In genomic region chr19:10416380-10417257, GRCh38 we compare ENCODE assay signal across 8 cellular contexts. TPM values are rescaled to one million over a fixed set of nuclear protein-coding genes. Genes with fewer than 3 reads are reported as not detected.
DNase-seq lines count a peak whose midpoint lies in the region; ATAC-seq and TF ChIP-seq lines count a peak whose summit lies in the region.

No MANE protein-coding gene starts in this region.

- peak; percentile 22; the same call in 1 of the 2 replicates for TF ChIP-seq RAD21 in Ishikawa (IDR thresholded peaks at IDR 0.05; ENCODE audit: low read depth)
- peak; percentile 35 for TF ChIP-seq RAD21 in neural cell (conservative IDR thresholded peaks at IDR 0.05)

- H3K27me3 Mint-ChIP-seq in stimulated activated naive CD8-positive, alpha-beta T cell treated with anti-CD3 and anti-CD28 coated beads, Interleukin-15, Interleukin-2, amounts not matched to agents 100 ng/mL and 50 ng/mL, for 24 hours, result peaks cover 30% of the 10 kb centered on the region

- peak overlapping the region; percentile 83 for H3K27ac Mint-ChIP-seq in stimulated activated naive CD8-positive, alpha-beta T cell treated with anti-CD3 and anti-CD28 coated beads, Interleukin-15, Interleukin-2, amounts not matched to agents 100 ng/mL and 50 ng/mL, for 24 hours

- H3K4me2 ChIP-seq in neural cell (ENCODE audit: low read length), result peak overlapping the region; percentile 39

- H4K20me1 ChIP-seq in neural cell (ENCODE audit: insufficient read depth), result no peaks in the 10 kb centered on the region

- no peaks in the 10 kb centered on the region for H3K79me2 ChIP-seq in neural cell (replicated peaks; ENCODE audit: insufficient read depth, low read length)

- ATAC-seq in GM21367 (IDR thresholded peaks at IDR 0.05; ENCODE audit: unreplicated experiment), result peak; percentile 41

- H3F3A ChIP-seq in neural cell (ENCODE audit: insufficient read depth, low read length, poor library complexity, severe bottlenecking), result peaks cover 5% of the 10 kb centered on the region

- peak overlapping the region; percentile 78 for H3K4me3 Mint-ChIP-seq in stimulated activated naive CD8-positive, alpha-beta T cell treated with anti-CD3 and anti-CD28 coated beads, Interleukin-15, Interleukin-2, amounts not matched to agents 100 ng/mL and 50 ng/mL, for 24 hours

- peak overlapping the region; percentile 68 for H3K9ac ChIP-seq in neural cell (ENCODE audit: low read length)

- TF ChIP-seq EP300 in Ishikawa (IDR thresholded peaks at IDR 0.05; ENCODE audit: borderline replicate concordance), result peak; percentile 36; the same call in 1 of the 2 replicates
- peak; percentile 69 for TF ChIP-seq EP300 in neural cell (conservative IDR thresholded peaks at IDR 0.05; ENCODE audit: poor library complexity, severe bottlenecking)

- DNase-seq in Caki2 (ENCODE audit: low read depth), result peak; percentile 80
- peak; percentile 86 for DNase-seq in RKO (ENCODE audit: low spot score)
- DNase-seq in activated T-helper 1 cell treated with anti-CD3 and anti-CD28 coated beads, Interleukin-2, amount 50 U/mL, for 16 hours (ENCODE audit: low read depth in 1 of 2, low spot score in 1 of 2), result peak; percentile 78 to 92
- peak; percentile 94 for DNase-seq in fibroblast of pulmonary artery (ENCODE audit: low read depth)

- H3K27ac ChIP-seq in neural cell (ENCODE audit: low read length), result no peak overlapping the region

- no peaks in the 10 kb centered on the region for H3K9me3 ChIP-seq in neural cell (ENCODE audit: low read length)

- peaks cover 65% of the 10 kb centered on the region for H3K27me3 ChIP-seq in neural cell (ENCODE audit: insufficient read depth, low read depth, low read length)

- H3K9me2 ChIP-seq in neural cell (ENCODE audit: insufficient read depth, low read length), result no peaks in the 10 kb centered on the region

- TF ChIP-seq CTCF in fibroblast of pulmonary artery (IDR thresholded peaks at IDR 0.05; ENCODE audit: low read length, missing control alignments) (peak; percentile 60), neural cell (IDR thresholded peaks at IDR 0.05; ENCODE audit: poor library complexity, severe bottlenecking) (peak; percentile 96)

- H3K36me3 ChIP-seq in neural cell (ENCODE audit: insufficient read depth, low read length), result no peaks in the 10 kb centered on the region

- H3K4me3 ChIP-seq in fibroblast of pulmonary artery (replicated peaks; ENCODE audit: low read depth, low read length) (peak overlapping the region; percentile 66), neural cell (ENCODE audit: low read length) (peak overlapping the region; percentile 73)

- in situ Hi-C loops in Caki2 (cut with HindIII; ENCODE audit: low pct_unique_long_range_greater_than_20kb, low sequenced_read_pairs), result no loop called here

- H2AFZ ChIP-seq in neural cell (ENCODE audit: low read depth, low read length), result peak overlapping the region; percentile 33

- H3K4me1 Mint-ChIP-seq in stimulated activated naive CD8-positive, alpha-beta T cell treated with anti-CD3 and anti-CD28 coated beads, Interleukin-15, Interleukin-2, amounts not matched to agents 100 ng/mL and 50 ng/mL, for 24 hours (ENCODE audit: low read depth), result peaks cover 68% of the 10 kb centered on the region

- no peaks in the 10 kb centered on the region for H3K36me3 Mint-ChIP-seq in stimulated activated naive CD8-positive, alpha-beta T cell treated with anti-CD3 and anti-CD28 coated beads, Interleukin-15, Interleukin-2, amounts not matched to agents 100 ng/mL and 50 ng/mL, for 24 hours (ENCODE audit: low read depth)

- no peaks in the 10 kb centered on the region for H3K9me3 Mint-ChIP-seq in stimulated activated naive CD8-positive, alpha-beta T cell treated with anti-CD3 and anti-CD28 coated beads, Interleukin-15, Interleukin-2, amounts not matched to agents 100 ng/mL and 50 ng/mL, for 24 hours

TF ChIP-seq in Ishikawa, 13 proteins besides CTCF, POLR2A, EP300 and RAD21 (continues in another document):
- TF ChIP-seq TAF1 (IDR thresholded peaks at IDR 0.05; ENCODE audit: low read depth) (no peak), REST (IDR thresholded peaks at IDR 0.05; ENCODE audit: low read depth) (no peak), ZBTB7A (IDR thresholded peaks at IDR 0.05; ENCODE audit: low read depth) (peak; percentile 98), NFIC (IDR thresholded peaks at IDR 0.05) (peak; percentile 13; the same call in 1 of the 2 replicates), MAX (IDR thresholded peaks at IDR 0.05) (peak; percentile 73), CEBPB (IDR thresholded peaks at IDR 0.05) (no peak), TCF12 (IDR thresholded peaks at IDR 0.05; ENCODE audit: low read depth) (peak; percentile 64), EGR1 (IDR thresholded peaks at IDR 0.05) (peak; percentile 82), CREB1 (IDR thresholded peaks at IDR 0.05; ENCODE audit: low read depth) (peak; percentile 100)

TF ChIP-seq in neural cell, 6 proteins besides CTCF, POLR2A, EP300 and RAD21:
- TF ChIP-seq SMC3 (conservative IDR thresholded peaks at IDR 0.05; ENCODE audit: poor library complexity) (peak; percentile 62), MXI1 (conservative IDR thresholded peaks at IDR 0.05; ENCODE audit: poor library complexity, severe bottlenecking) (peak; percentile 58), EZH2 (IDR thresholded peaks at IDR 0.05; ENCODE audit: borderline replicate concordance, insufficient read depth, low read length, poor library complexity, severe bottlenecking) (no peak), POLR2AphosphoS5 (IDR thresholded peaks at IDR 0.05) (peak; percentile 13), TAF1 (IDR thresholded peaks at IDR 0.05; ENCODE audit: low read depth) (no peak)

RNA-seq across cellular contexts. Expression of gene PDE4A, which starts 3.7 kb away (rescaled TPM):
- total RNA-seq in Caki2 (2014; rRNA removed; shearing (Covaris generic); ENCODE audit: low replicate concordance), result 0.20 and 3.6 TPM in 2 replicates
- 3.4 and 4.7 TPM in 2 replicates for polyA plus RNA-seq in neural cell
- 4.9 and 8.0 TPM in 2 replicates for polyA minus RNA-seq in neural cell

RNA-seq across cellular contexts. Expression of gene CDC37, which starts 13.3 kb away (rescaled TPM):
- 120 and 175 TPM in 2 replicates for total RNA-seq in Caki2 (2014; rRNA removed; shearing (Covaris generic); ENCODE audit: low replicate concordance)
- 359 and 408 TPM in 2 replicates for polyA plus RNA-seq in neural cell
- 80.1 and 87.2 TPM in 2 replicates for polyA minus RNA-seq in neural cell

RNA-seq across cellular contexts. Expression of gene TYK2, which starts 36.2 kb away (rescaled TPM):
- 34.3 and 47.6 TPM in 2 replicates for total RNA-seq in Caki2 (2014; rRNA removed; shearing (Covaris generic); ENCODE audit: low replicate concordance)
- 63.3 and 95.8 TPM in 2 replicates for polyA plus RNA-seq in neural cell
- polyA minus RNA-seq in neural cell, result 49.4 and 50.4 TPM in 2 replicates
